ENCODE assay signal across 12 cellular contexts in genomic region chr1:11052839-11053757, GRCh38. TPM values are rescaled to one million over a fixed set of nuclear protein-coding genes. Genes with fewer than 3 reads are reported as not detected.
DNase-seq lines count a peak whose midpoint lies in the region; ATAC-seq, FAIRE-seq and TF ChIP-seq lines count a peak whose summit lies in the region.
"Had no signal": no experiment of that assay in that cellular context is flagged by ENCODE, and none has a peak within 500 bp of the region (broad histone marks: within the 10 kb centered on the region; RNA-seq: fewer than 3 reads in every experiment).

No MANE protein-coding gene starts in this region.

- no peak overlapping the region for H2AFZ ChIP-seq in astrocyte (ENCODE audit: low read depth, low read length)

- H3K9me3 Mint-ChIP-seq in astrocyte (ENCODE audit: unreplicated experiment): no peaks in the 10 kb centered on the region

- H3K4me3 ChIP-seq in astrocyte (ENCODE audit: insufficient read depth, low read depth, low read length) (no peak overlapping the region), psoas muscle (no peak overlapping the region)

- peak; percentile 20 to 53 (median 46) for ATAC-seq in psoas muscle
- ATAC-seq in GM18868 (IDR thresholded peaks at IDR 0.05; ENCODE audit: unreplicated experiment): no peak

- H3K36me3 Mint-ChIP-seq in astrocyte (ENCODE audit: low read depth, unreplicated experiment): peaks cover 6% of the 10 kb centered on the region

- peak; percentile 20 to 24 for DNase-seq in activated CD4-positive, alpha-beta T cell treated with anti-CD3 and anti-CD28 coated beads for 4 hours
- no peak for DNase-seq in activated CD4-positive, alpha-beta T cell treated with anti-CD3 and anti-CD28 coated beads, Interleukin-2, amount 50 U/mL, for 4 hours
- peak; percentile 74 for DNase-seq in NCI-H2171 (lab: John Stamatoyannopoulos, UW)
- no peak for DNase-seq in astrocyte (ENCODE audit: low read depth)
- no peak for DNase-seq in psoas muscle
- no peak for DNase-seq in NCI-H526 treated with DMSO at 0.1 percent for 48 hours (lab: John Stamatoyannopoulos, UW)
- no peak for DNase-seq in NK-92 (lab: John Stamatoyannopoulos, UW; ENCODE audit: unreplicated experiment)
- DNase-seq: activated CD4-positive, alpha-beta T cell treated with anti-CD3 and anti-CD28 coated beads for 1 hour; GOT3 had no signal

- H3K9me3 ChIP-seq in astrocyte (ENCODE audit: insufficient read depth, low read depth, low read length): no peaks in the 10 kb centered on the region
- H3K9me3 ChIP-seq in psoas muscle: no peaks in the 10 kb centered on the region

- H3K4me1 Mint-ChIP-seq in astrocyte (ENCODE audit: low read depth, unreplicated experiment): peaks cover 5% of the 10 kb centered on the region

- H3K27ac Mint-ChIP-seq in astrocyte (ENCODE audit: unreplicated experiment): peak overlapping the region; percentile 7

- H3K4me1 ChIP-seq in astrocyte (ENCODE audit: insufficient read depth, low read length) (no peaks in the 10 kb centered on the region), psoas muscle (no peaks in the 10 kb centered on the region)

- peaks cover 9% of the 10 kb centered on the region for H3K79me2 ChIP-seq in astrocyte (ENCODE audit: insufficient read depth, low read length)

- no peaks in the 10 kb centered on the region for H3K27me3 ChIP-seq in astrocyte (ENCODE audit: insufficient read depth, low read length)
- H3K27me3 ChIP-seq in psoas muscle (ENCODE audit: insufficient read depth in 3 of 3, low read length in 2 of 3): peaks cover 0 to 5% (median 0%) of the 10 kb centered on the region in 3 donors

- intact Hi-C loops in psoas muscle (cut with DNase I): no loop called here

- no peak overlapping the region for H3K4me3 Mint-ChIP-seq in astrocyte (ENCODE audit: unreplicated experiment)

- H3K27ac ChIP-seq in astrocyte (ENCODE audit: low read depth, low read length) (no peak overlapping the region), psoas muscle (no peak overlapping the region)

- H4K20me1 ChIP-seq in astrocyte (ENCODE audit: insufficient read depth, low read length): peaks cover 41% of the 10 kb centered on the region

- no peak overlapping the region for H3K9ac ChIP-seq in astrocyte (ENCODE audit: low read length)

- WGBS in psoas muscle, 3 donors: 15 to 17% (median 15%) methylated on average over 28 to 29 of the region's 29 CpGs

- FAIRE-seq in astrocyte (lab: Jason Lieb, UNC): no peak
- FAIRE-seq: bronchial epithelial cell had no signal

- H3K36me3 ChIP-seq in astrocyte (ENCODE audit: insufficient read depth, low read length) (peaks cover 10% of the 10 kb centered on the region), psoas muscle (ENCODE audit: insufficient read depth in 1 of 2, low read depth in 1 of 2) (peaks cover 4 to 30% of the 10 kb centered on the region in 2 donors)

- no peak overlapping the region for H3K4me2 ChIP-seq in astrocyte (ENCODE audit: low read length)

- H3K27me3 Mint-ChIP-seq in astrocyte (ENCODE audit: low read depth, unreplicated experiment): no peaks in the 10 kb centered on the region

- no peak for TF ChIP-seq CTCF in astrocyte (IDR thresholded peaks at IDR 0.05; ENCODE audit: insufficient read depth, low read depth, low read length)
- TF ChIP-seq CTCF in psoas muscle (IDR thresholded peaks at IDR 0.05): no peak

RNA-seq across cellular contexts. Expression of gene MASP2, which starts 6.1 kb away (rescaled TPM):
- total RNA-seq in astrocyte: 0.73 and 0.77 TPM in 2 replicates
- not detected for total RNA-seq in psoas muscle
- polyA plus RNA-seq in psoas muscle: under 1 TPM in 1 of 3 donors, not detected in 2; 0.03 TPM
- total RNA-seq: bronchial epithelial cell, NCI-H460 had no signal

RNA-seq across cellular contexts. Expression of gene SRM, which starts 6.7 kb away (rescaled TPM):
- total RNA-seq in astrocyte (220 and 225 TPM in 2 replicates), psoas muscle (100 to 1,000 TPM in 1 of 4 donors, 10 to 100 TPM in 3; 60.4 to 106 (median 74.9) TPM)
- 100 to 1,000 TPM in 1 of 3 donors, 10 to 100 TPM in 2; 69.6 to 163 (median 79.3) TPM for polyA plus RNA-seq in psoas muscle

RNA-seq across cellular contexts. Expression of gene TARDBP, which starts 40.6 kb away (rescaled TPM):
- total RNA-seq in astrocyte: 140 and 148 TPM in 2 replicates
- total RNA-seq in psoas muscle: 100 to 1,000 TPM in 2 of 4 donors, 10 to 100 TPM in 2; 91.8 to 132 (median 103) TPM
- 100 to 1,000 TPM; 183 to 387 (median 258) TPM for polyA plus RNA-seq in psoas muscle

RNA-seq across cellular contexts. Expression of gene EXOSC10, which starts 46.6 kb away (rescaled TPM):
- total RNA-seq in astrocyte (53.4 and 56.8 TPM in 2 replicates), psoas muscle (10 to 100 TPM; 16.3 to 34.8 (median 25.7) TPM)
- 10 to 100 TPM; 25.7 to 39.1 (median 30.8) TPM for polyA plus RNA-seq in psoas muscle

Comparison
In these comparisons a context has a peak if more than half of its experiments do, and no peak if none do; other contexts are left out.
1. DNase-seq: peak in activated CD4-positive, alpha-beta T cell treated with anti-CD3 and anti-CD28 coated beads for 4 hours (2 of 2) and NCI-H2171 (single experiment); none in activated CD4-positive, alpha-beta T cell treated with anti-CD3 and anti-CD28 coated beads, Interleukin-2, amount 50 U/mL, for 4 hours (0 of 2), astrocyte (single experiment), psoas muscle (0 of 2), NCI-H526 treated with DMSO at 0.1 percent for 48 hours (single experiment) and NK-92 (single experiment).